Comparison of ENCODE assay signal across 16 cellular contexts in the genomic region with DNA sequence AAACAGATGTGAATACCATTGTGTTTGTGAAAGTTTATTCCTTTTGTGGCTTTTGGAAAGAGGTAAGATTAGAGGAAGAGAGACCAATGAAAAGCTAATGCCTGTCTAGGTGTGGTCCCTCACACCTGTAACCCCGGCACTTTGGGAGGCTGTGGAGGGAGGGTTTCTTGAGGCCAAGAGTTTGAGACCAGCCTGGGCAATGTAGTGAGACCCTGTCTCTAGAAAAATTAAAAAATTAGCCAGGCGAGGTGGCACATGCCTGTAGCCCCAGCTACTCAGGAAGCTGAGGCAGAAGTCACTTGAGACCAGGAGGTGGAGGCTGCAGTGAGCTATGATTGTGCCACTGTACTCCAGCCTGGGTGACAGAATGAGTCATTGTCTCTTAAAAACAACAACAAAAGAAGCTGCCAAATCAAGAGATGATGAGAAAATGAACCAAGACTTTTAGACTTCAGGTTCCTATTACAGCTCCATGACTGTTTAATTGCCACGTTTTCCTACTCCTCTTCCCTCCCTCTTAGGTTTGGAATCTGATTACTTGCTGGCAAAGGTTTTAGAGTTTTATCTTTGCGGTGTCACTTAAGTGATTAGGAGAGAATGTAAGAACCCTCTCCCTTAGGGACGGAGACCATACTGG.
DNase-seq lines count a peak whose midpoint lies in the region; ATAC-seq, FAIRE-seq and TF ChIP-seq lines count a peak whose summit lies in the region.
"Had no signal": no experiment of that assay in that cellular context is flagged by ENCODE, and none has a peak within 500 bp of the region (broad histone marks: within the 10 kb centered on the region; RNA-seq: fewer than 3 reads in every experiment).

No MANE protein-coding gene starts in this region.

- H3K36me3 ChIP-seq in Caco-2 (ENCODE audit: control insufficient read depth, insufficient read depth, low read length) (no peaks in the 10 kb centered on the region), HUES6 (ENCODE audit: control insufficient read depth, insufficient read depth, low read length) (peaks cover 45% of the 10 kb centered on the region), bronchial epithelial cell (ENCODE audit: control insufficient read depth, insufficient read depth, low read length) (no peaks in the 10 kb centered on the region)
- H3K36me3 ChIP-seq: neutrophil had no signal

- peak overlapping the region; percentile 13 for H3K27ac Mint-ChIP-seq in Caco-2 (ENCODE audit: unreplicated experiment)
- H3K27ac Mint-ChIP-seq in nephron: peak overlapping the region; percentile 51 to 80 (median 58)
- H3K27ac Mint-ChIP-seq: CD8-positive, alpha-beta memory T cell had no signal

- peaks cover 18% of the 10 kb centered on the region for H3K4me1 ChIP-seq in Caco-2
- H3K4me1 ChIP-seq in HUES6 (ENCODE audit: control insufficient read depth, insufficient read depth, low read length): peaks cover 28% of the 10 kb centered on the region

- intact Hi-C loops in Caco-2 (cut with micrococcal nuclease; ENCODE audit: unreplicated experiment): no loop called here

- no peak for TF ChIP-seq POLR2A in GM18505 (IDR thresholded peaks at IDR 0.05; ENCODE audit: borderline replicate concordance, extremely low read depth, insufficient read depth, insufficient read length)

- H3K27me3 Mint-ChIP-seq in Caco-2 (ENCODE audit: insufficient read depth, unreplicated experiment): no peaks in the 10 kb centered on the region
- no peaks in the 10 kb centered on the region for H3K27me3 Mint-ChIP-seq in nephron (ENCODE audit: low read depth)

- H3K4me1 Mint-ChIP-seq in Caco-2 (ENCODE audit: low read depth, unreplicated experiment) (peaks cover 29% of the 10 kb centered on the region), nephron (peaks cover 29% of the 10 kb centered on the region)
- H3K4me1 Mint-ChIP-seq: CD8-positive, alpha-beta memory T cell; central memory CD8-positive, alpha-beta T cell had no signal

- H3K9ac ChIP-seq in HUES6 (ENCODE audit: low read length): no peak overlapping the region

- DNase-seq in Caco-2 (no peak), bronchial epithelial cell (ENCODE audit: low read depth) (peak; percentile 17), globus pallidus (ENCODE audit: low spot score) (no peak)
- DNase-seq in activated CD8-positive, alpha-beta memory T cell treated with anti-CD3 and anti-CD28 coated beads, Interleukin-2, amount 50 U/mL, for 4 hours: no peak
- DNase-seq: activated CD4-positive, alpha-beta T cell treated with anti-CD3 and anti-CD28 coated beads, Interleukin-2, amount 50 U/mL, for 48 hours; activated gamma-delta T cell; CD8-positive, alpha-beta memory T cell; left cardiac atrium; NCI-H1417 treated with DMSO at 0.1 percent for 48 hours; stimulated activated CD8-positive, alpha-beta memory T cell treated with anti-CD3 and anti-CD28 coated beads, Interleukin-4, amount 100 ng/mL, for 48 hours had no signal

- POLR2A ChIA-PET in Caco-2 (lab: Charles Lee): no interaction called here

- H3K27me3 ChIP-seq in Caco-2 (replicated peaks; ENCODE audit: control insufficient read depth, insufficient read depth, low read length) (no peaks in the 10 kb centered on the region), HUES6 (ENCODE audit: control insufficient read depth, insufficient read depth, low read length) (no peaks in the 10 kb centered on the region), bronchial epithelial cell (ENCODE audit: control insufficient read depth, insufficient read depth, low read length) (no peaks in the 10 kb centered on the region)
- H3K27me3 ChIP-seq: neutrophil had no signal

- FAIRE-seq in bronchial epithelial cell (lab: Jason Lieb, UNC): no peak

- TF ChIP-seq CTCF in Caco-2 (IDR thresholded peaks at IDR 0.05; ENCODE audit: insufficient read depth in 1 of 2, low read depth in 1 of 2, low read length in 1 of 2, severe bottlenecking in 1 of 2, unreplicated experiment in 1 of 2): no peak
- no peak for TF ChIP-seq CTCF in bronchial epithelial cell (IDR thresholded peaks at IDR 0.05; ENCODE audit: insufficient read depth, low read length, severe bottlenecking)
- no peak for TF ChIP-seq CTCF in nephron (IDR thresholded peaks at IDR 0.05; ENCODE audit: unreplicated experiment in 3 of 3)

- H3K9me3 Mint-ChIP-seq in Caco-2 (ENCODE audit: unreplicated experiment) (peaks cover 9% of the 10 kb centered on the region), nephron (peaks cover 3% of the 10 kb centered on the region)
- H3K9me3 Mint-ChIP-seq: CD8-positive, alpha-beta memory T cell; central memory CD8-positive, alpha-beta T cell had no signal

- H3K27ac ChIP-seq in HUES6 (ENCODE audit: low read depth, low read length): peak overlapping the region; percentile 79
- H3K27ac ChIP-seq: neutrophil had no signal

- no TSS peak for BruUV-seq in Caco-2 (replicated peaks; lab: Mats Ljungman, UMichigan)

- peaks cover 5% of the 10 kb centered on the region for H3K36me3 Mint-ChIP-seq in Caco-2 (ENCODE audit: insufficient read depth, unreplicated experiment)
- peaks cover 36% of the 10 kb centered on the region for H3K36me3 Mint-ChIP-seq in nephron (ENCODE audit: low read depth)
- H3K36me3 Mint-ChIP-seq: CD8-positive, alpha-beta memory T cell had no signal

- H3K4me3 ChIP-seq in Caco-2 (ENCODE audit: low read depth, low read length): no peak overlapping the region
- no peak overlapping the region for H3K4me3 ChIP-seq in HUES6 (ENCODE audit: low read depth, low read length)
- H3K4me3 ChIP-seq in bronchial epithelial cell (ENCODE audit: low read depth, low read length): no peak overlapping the region

- ATAC-seq in GM18505 (IDR thresholded peaks at IDR 0.05; ENCODE audit: unreplicated experiment) (no peak), GM18861 (IDR thresholded peaks at IDR 0.05; ENCODE audit: unreplicated experiment) (no peak)

- H3K4me3 Mint-ChIP-seq in Caco-2 (ENCODE audit: unreplicated experiment): no peak overlapping the region
- H3K4me3 Mint-ChIP-seq in nephron: no peak overlapping the region
- H3K4me3 Mint-ChIP-seq: CD8-positive, alpha-beta memory T cell; central memory CD8-positive, alpha-beta T cell had no signal

- no peaks in the 10 kb centered on the region for H3K9me3 ChIP-seq in Caco-2
- no peaks in the 10 kb centered on the region for H3K9me3 ChIP-seq in HUES6 (ENCODE audit: control insufficient read depth, insufficient read depth, low read depth, low read length)
- H3K9me3 ChIP-seq: neutrophil had no signal

- CTCF ChIA-PET in Caco-2 (lab: Charles Lee): no interaction called here
